Comparison of ENCODE assay signal across 15 cellular contexts in genomic region chr2:120439637-120440384, GRCh38.
"Had no signal": no experiment of that assay in that cellular context is flagged by ENCODE, and none has a peak within 500 bp of the region (broad histone marks: within the 10 kb centered on the region; RNA-seq: fewer than 3 reads in every experiment).

No MANE protein-coding gene starts in this region.

- H3K27ac ChIP-seq: body of pancreas, epithelial cell of prostate, gastrocnemius medialis, heart right ventricle, stomach had no signal

- H3K9me3 ChIP-seq: body of pancreas, gastrocnemius medialis, heart right ventricle, stomach had no signal

- H3K9me3 Mint-ChIP-seq: activated naive CD4-positive, alpha-beta T cell treated with anti-CD3 and anti-CD28 coated beads, Interleukin-2, amount 50 U/mL, for 72 hours; dendritic cell treated with granulocyte-macrophage colony-stimulating factor and Interleukin-4, amounts not matched to agents 40 ng/mL and 50 ng/mL, for 4 days; effector memory CD8-positive, alpha-beta T cell; naive thymus-derived CD8-positive, alpha-beta T cell had no signal

- H3K27me3 ChIP-seq: body of pancreas had no signal

- ATAC-seq: activated naive CD4-positive, alpha-beta T cell treated with anti-CD3 and anti-CD28 coated beads, Interleukin-2, amount 50 U/mL, for 72 hours; body of pancreas; effector memory CD8-positive, alpha-beta T cell; gastrocnemius medialis; heart right ventricle; naive thymus-derived CD8-positive, alpha-beta T cell had no signal

- H3K36me3 Mint-ChIP-seq: activated naive CD4-positive, alpha-beta T cell treated with anti-CD3 and anti-CD28 coated beads, Interleukin-2, amount 50 U/mL, for 72 hours; naive thymus-derived CD8-positive, alpha-beta T cell had no signal

- H3K4me3 ChIP-seq: body of pancreas, gastrocnemius medialis, heart right ventricle, stomach had no signal

- DNase-seq: activated CD4-positive, alpha-beta T cell treated with anti-CD3 and anti-CD28 coated beads, Interleukin-2, amount 50 U/mL, for 4 hours; activated CD4-positive, CD25-positive, alpha-beta regulatory T cell treated with anti-CD3 and anti-CD28 coated beads, Interleukin-2, amount 50 U/mL, for 72 hours; activated T-cell treated with anti-CD3 and anti-CD28 coated beads, Interleukin-2, amount 50 U/mL, for 1 hour; amniotic stem cell; effector memory CD8-positive, alpha-beta T cell; gastrocnemius medialis; heart right ventricle; islet precursor cell; naive thymus-derived CD8-positive, alpha-beta T cell; stimulated activated CD4-positive, alpha-beta T cell treated with anti-CD3 and anti-CD28 coated beads, Interleukin-4, amount 100 ng/mL, for 4 hours; stomach had no signal

- H3K4me3 Mint-ChIP-seq: dendritic cell treated with granulocyte-macrophage colony-stimulating factor and Interleukin-4, amounts not matched to agents 40 ng/mL and 50 ng/mL, for 4 days; effector memory CD8-positive, alpha-beta T cell had no signal

- H3K36me3 ChIP-seq: gastrocnemius medialis, heart right ventricle, stomach had no signal

- H3K27ac Mint-ChIP-seq: activated naive CD4-positive, alpha-beta T cell treated with anti-CD3 and anti-CD28 coated beads, Interleukin-2, amount 50 U/mL, for 72 hours; dendritic cell treated with granulocyte-macrophage colony-stimulating factor and Interleukin-4, amounts not matched to agents 40 ng/mL and 50 ng/mL, for 4 days; effector memory CD8-positive, alpha-beta T cell; naive thymus-derived CD8-positive, alpha-beta T cell had no signal
